ENCODE assay signal across 9 cellular contexts in the genomic region with DNA sequence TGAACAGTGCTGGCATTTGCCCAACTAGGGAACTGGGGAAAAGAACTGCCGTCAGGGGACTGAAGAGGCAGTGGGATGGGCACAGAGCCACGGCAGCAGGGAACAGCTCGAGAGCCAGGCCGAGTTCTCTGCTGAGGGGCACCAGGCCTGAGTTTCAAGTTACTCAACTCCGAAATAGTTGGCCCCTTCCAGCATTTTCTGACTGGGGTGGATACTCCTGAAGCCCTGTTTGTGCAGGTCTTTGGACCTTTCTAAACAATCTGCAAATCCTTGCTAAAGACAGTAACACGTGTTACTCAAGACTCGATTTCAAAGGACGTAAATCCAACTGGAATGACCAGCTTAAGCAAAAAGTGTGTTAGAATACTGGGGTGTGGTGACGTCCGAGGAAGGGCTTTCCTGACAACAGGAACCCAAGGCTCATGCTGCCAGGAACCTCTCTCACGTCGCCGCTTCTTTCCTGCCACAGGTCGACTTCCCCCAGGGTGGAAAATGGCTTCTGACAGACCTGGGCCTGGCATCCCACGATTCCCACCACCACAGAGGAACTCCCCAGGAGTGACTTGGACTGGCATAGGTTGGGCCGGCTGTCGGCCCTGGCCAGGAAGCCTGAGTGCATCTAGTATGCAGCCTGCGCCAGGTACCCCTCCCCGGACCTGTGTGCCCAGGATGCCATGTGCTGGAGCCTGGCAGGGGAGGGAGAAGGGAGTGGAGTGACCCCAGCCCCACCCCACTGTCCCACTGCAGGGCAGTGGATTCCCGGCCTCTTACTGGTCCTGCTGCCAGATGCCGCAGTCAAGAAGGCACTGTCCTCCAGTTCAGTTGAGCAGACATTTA.
DNase-seq lines count a peak whose midpoint lies in the region; ATAC-seq and TF ChIP-seq lines count a peak whose summit lies in the region.
"Had no signal": no experiment of that assay in that cellular context is flagged by ENCODE, and none has a peak within 500 bp of the region (broad histone marks: within the 10 kb centered on the region; RNA-seq: fewer than 3 reads in every experiment).

No MANE protein-coding gene starts in this region.

- H3K4me3 ChIP-seq in RWPE2 (ENCODE audit: severe bottlenecking) (no peak overlapping the region), endodermal cell (ENCODE audit: low read length) (no peak overlapping the region), lower lobe of right lung (no peak overlapping the region), subcutaneous abdominal adipose tissue (ENCODE audit: low read depth in 1 of 5, low read length in 5 of 5) (peak overlapping the region in 1 of 5 donors; percentile 37)

- H3K36me3 ChIP-seq in RWPE2 (ENCODE audit: low read depth): peaks cover 20% of the 10 kb centered on the region
- peaks cover 22% of the 10 kb centered on the region for H3K36me3 ChIP-seq in endodermal cell (ENCODE audit: control insufficient read depth, insufficient read depth, low read length)
- H3K36me3 ChIP-seq in lower lobe of right lung: peaks cover 42% of the 10 kb centered on the region
- H3K36me3 ChIP-seq in subcutaneous abdominal adipose tissue (ENCODE audit: control insufficient read depth in 5 of 5, insufficient read depth in 5 of 5, low read length in 5 of 5): peaks cover 0 to 17% (median 14%) of the 10 kb centered on the region in 5 donors

- H3K27me3 ChIP-seq in RWPE2 (ENCODE audit: insufficient read depth, poor library complexity, severe bottlenecking): no peaks in the 10 kb centered on the region
- H3K27me3 ChIP-seq in endodermal cell (ENCODE audit: control insufficient read depth, insufficient read depth, low read length, poor library complexity, severe bottlenecking): no peaks in the 10 kb centered on the region
- H3K27me3 ChIP-seq in lower lobe of right lung (ENCODE audit: low read depth): no peaks in the 10 kb centered on the region
- H3K27me3 ChIP-seq in subcutaneous abdominal adipose tissue (ENCODE audit: control insufficient read depth in 5 of 5, insufficient read depth in 4 of 5, low read length in 5 of 5): no peaks in the 10 kb centered on the region

- H3K9me3 Mint-ChIP-seq in endodermal cell: no peaks in the 10 kb centered on the region
- H3K9me3 Mint-ChIP-seq in T-helper 2 cell treated with Interferon-gamma antibody and Interleukin-4, amounts not matched to agents 5 μg/mL and 100 μg/mL, for 36 hours: no peaks in the 10 kb centered on the region

- peak overlapping the region; percentile 21 for H3K27ac Mint-ChIP-seq in endodermal cell
- H3K27ac Mint-ChIP-seq in T-helper 2 cell treated with Interferon-gamma antibody and Interleukin-4, amounts not matched to agents 5 μg/mL and 100 μg/mL, for 36 hours: no peak overlapping the region

- peaks cover 7% of the 10 kb centered on the region for H3K4me1 Mint-ChIP-seq in endodermal cell
- peaks cover 5% of the 10 kb centered on the region for H3K4me1 Mint-ChIP-seq in T-helper 2 cell treated with Interferon-gamma antibody and Interleukin-4, amounts not matched to agents 5 μg/mL and 100 μg/mL, for 36 hours (ENCODE audit: low read depth)

- TF ChIP-seq CTCF in RWPE2 (IDR thresholded peaks at IDR 0.05; ENCODE audit: poor library complexity, severe bottlenecking): no peak
- no peak for TF ChIP-seq CTCF in endodermal cell (conservative IDR thresholded peaks at IDR 0.05)
- TF ChIP-seq CTCF in lower lobe of right lung (IDR thresholded peaks at IDR 0.05): no peak

- DNase-seq in RWPE2 (ENCODE audit: low spot score): no peak
- DNase-seq in endodermal cell: no peak
- DNase-seq in lower lobe of right lung: peak; percentile 76
- no peak for DNase-seq in T-helper 2 cell treated with Interferon-gamma antibody and Interleukin-4, amounts not matched to agents 5 μg/mL and 100 μg/mL, for 36 hours (ENCODE audit: low spot score)
- DNase-seq: NCI-H2081 treated with DMSO at 0.1 percent for 48 hours had no signal

- no peaks in the 10 kb centered on the region for H3K27me3 Mint-ChIP-seq in endodermal cell (ENCODE audit: insufficient read depth)
- no peaks in the 10 kb centered on the region for H3K27me3 Mint-ChIP-seq in T-helper 2 cell treated with Interferon-gamma antibody and Interleukin-4, amounts not matched to agents 5 μg/mL and 100 μg/mL, for 36 hours (ENCODE audit: low read depth)

- peak overlapping the region; percentile 44 for H3K27ac ChIP-seq in RWPE2 (ENCODE audit: poor library complexity, severe bottlenecking)
- H3K27ac ChIP-seq in endodermal cell (ENCODE audit: low read depth, low read length): no peak overlapping the region
- H3K27ac ChIP-seq in lower lobe of right lung: peak overlapping the region; percentile 75
- peak overlapping the region; percentile 97 for H3K27ac ChIP-seq in subcutaneous abdominal adipose tissue (ENCODE audit: low read depth, low read length)

- ATAC-seq in RWPE2 (ENCODE audit: low read depth): no peak
- peak; percentile 12 to 50 for ATAC-seq in lower lobe of right lung
- ATAC-seq in GM21526 (IDR thresholded peaks at IDR 0.05; ENCODE audit: low FRiP score, unreplicated experiment): no peak
- no peak for ATAC-seq in HG03025 (IDR thresholded peaks at IDR 0.05; ENCODE audit: low FRiP score, unreplicated experiment)
- no peak for ATAC-seq in HG02885 (IDR thresholded peaks at IDR 0.05; ENCODE audit: poor library complexity, unreplicated experiment)

- H3K36me3 Mint-ChIP-seq in endodermal cell (ENCODE audit: low read depth): peaks cover 23% of the 10 kb centered on the region
- peaks cover 18% of the 10 kb centered on the region for H3K36me3 Mint-ChIP-seq in T-helper 2 cell treated with Interferon-gamma antibody and Interleukin-4, amounts not matched to agents 5 μg/mL and 100 μg/mL, for 36 hours (ENCODE audit: low read depth)

- no peaks in the 10 kb centered on the region for H3K9me3 ChIP-seq in RWPE2 (ENCODE audit: severe bottlenecking)
- no peaks in the 10 kb centered on the region for H3K9me3 ChIP-seq in endodermal cell (ENCODE audit: control insufficient read depth, low read length)
- H3K9me3 ChIP-seq in lower lobe of right lung: no peaks in the 10 kb centered on the region
- H3K9me3 ChIP-seq in subcutaneous abdominal adipose tissue (ENCODE audit: control insufficient read depth in 5 of 5, low read length in 5 of 5): no peaks in the 10 kb centered on the region

- H3K4me1 ChIP-seq in RWPE2 (ENCODE audit: insufficient read depth, poor library complexity, severe bottlenecking) (peaks cover 10% of the 10 kb centered on the region), endodermal cell (ENCODE audit: control insufficient read depth, insufficient read depth, low read length) (no peaks in the 10 kb centered on the region), lower lobe of right lung (peaks cover 42% of the 10 kb centered on the region), subcutaneous abdominal adipose tissue (ENCODE audit: control insufficient read depth in 5 of 5, insufficient read depth in 5 of 5, low read length in 5 of 5) (peaks cover 26 to 81% (median 67%) of the 10 kb centered on the region in 5 donors)

- intact Hi-C loops in lower lobe of right lung (cut with DNase I): no loop called here

- no peak overlapping the region for H3K9ac ChIP-seq in endodermal cell (ENCODE audit: extremely low read depth, low read length, poor library complexity, severe bottlenecking)
- peak overlapping the region in 4 of 5 donors; percentile 35 to 63 (median 58) for H3K9ac ChIP-seq in subcutaneous abdominal adipose tissue (ENCODE audit: low read length in 5 of 5)

- WGBS in endodermal cell (ENCODE audit: insufficient coverage in 1 of 2, insufficient read length in 1 of 2), 2 experiments: 94 to 96% methylated on average over 11 to 21 of the region's 21 CpGs

- no peak overlapping the region for H3K4me3 Mint-ChIP-seq in endodermal cell
- H3K4me3 Mint-ChIP-seq in T-helper 2 cell treated with Interferon-gamma antibody and Interleukin-4, amounts not matched to agents 5 μg/mL and 100 μg/mL, for 36 hours: no peak overlapping the region

Comparison
In these comparisons a context has a peak if more than half of its experiments do, and no peak if none do; other contexts are left out.
1. ATAC-seq: peak in lower lobe of right lung (2 of 2); none in RWPE2 (single experiment), GM21526 (single experiment), HG03025 (single experiment) and HG02885 (single experiment).